ENCODE assay signal across 25 cellular contexts in genomic region chr13:103973740-103974139, GRCh38.
"Had no signal": no experiment of that assay in that cellular context is flagged by ENCODE, and none has a peak within 500 bp of the region (broad histone marks: within the 10 kb centered on the region; RNA-seq: fewer than 3 reads in every experiment).

No MANE protein-coding gene starts in this region.

- H2AFZ ChIP-seq: hepatocyte had no signal

- H3K4me3 Mint-ChIP-seq: effector memory CD8-positive, alpha-beta T cell; endodermal cell; immature natural killer cell; mesothelial cell of epicardium; naive B cell had no signal

- H3K9me3 ChIP-seq: esophagus muscularis mucosa, gastroesophageal sphincter, heart left ventricle, lower lobe of right lung, mucosa of descending colon had no signal

- FAIRE-seq: colon, endometrium, frontal cortex had no signal

- H3K9me3 Mint-ChIP-seq: endodermal cell had no signal

- H3K27ac ChIP-seq: coronary artery, dorsolateral prefrontal cortex, esophagus muscularis mucosa, foreskin keratinocyte, gastroesophageal sphincter, heart left ventricle, hepatocyte, left lung, lower lobe of right lung had no signal

- H3K27me3 ChIP-seq: esophagus muscularis mucosa, foreskin keratinocyte, gastroesophageal sphincter, heart left ventricle, hepatocyte, left lung had no signal

- H3K27ac Mint-ChIP-seq: effector memory CD8-positive, alpha-beta T cell; endodermal cell; immature natural killer cell; mesothelial cell of epicardium; naive B cell had no signal

- H3K36me3 Mint-ChIP-seq: naive B cell had no signal

- H3K36me3 ChIP-seq: esophagus muscularis mucosa, gastroesophageal sphincter, heart left ventricle, left lung, lower lobe of right lung had no signal

- H3K4me1 Mint-ChIP-seq: immature natural killer cell, naive B cell had no signal

- H3K27me3 Mint-ChIP-seq: effector memory CD8-positive, alpha-beta T cell; naive B cell had no signal

- H3K4me2 ChIP-seq: hepatocyte had no signal

- ATAC-seq: effector memory CD8-positive, alpha-beta T cell; foreskin keratinocyte; gastroesophageal sphincter; heart left ventricle; left cardiac atrium; left lung; left ventricle myocardium superior; lower lobe of right lung; mucosa of descending colon had no signal

- H3K4me1 ChIP-seq: esophagus muscularis mucosa, foreskin keratinocyte, gastroesophageal sphincter, heart left ventricle, left lung, lower lobe of right lung had no signal

- DNase-seq: dermis blood vessel endothelial cell; dorsolateral prefrontal cortex; effector CD8-positive, alpha-beta T cell; effector memory CD8-positive, alpha-beta T cell; endodermal cell; foreskin keratinocyte; heart left ventricle; hypothalamus; immature natural killer cell; islet precursor cell; left cardiac atrium; left lung; left ventricle myocardium superior; lower lobe of right lung; mesenchymal stem cell; mucosa of descending colon; naive B cell had no signal

- H3K4me3 ChIP-seq: coronary artery, dorsolateral prefrontal cortex, esophagus muscularis mucosa, gastroesophageal sphincter, heart left ventricle, hepatocyte, left lung, lower lobe of right lung, mucosa of descending colon had no signal
